10 cellular contexts compared by ENCODE assay signal in the genomic region with DNA sequence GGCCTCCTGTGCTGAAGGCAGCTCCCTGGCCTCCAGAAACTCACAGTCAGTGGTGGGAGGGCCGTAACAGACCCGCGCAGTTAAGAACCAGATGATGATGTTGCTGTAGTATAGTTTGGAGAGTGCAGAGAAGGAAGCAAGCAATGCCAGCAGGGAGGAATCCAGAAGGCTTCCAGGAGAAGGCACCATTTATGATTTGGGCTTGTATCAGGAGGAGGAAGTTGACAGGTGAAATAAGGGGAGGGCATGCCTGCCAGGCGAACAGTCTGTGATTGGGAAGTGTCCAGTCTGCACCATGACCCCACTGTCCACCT. TPM values are rescaled to one million over a fixed set of nuclear protein-coding genes. Genes with fewer than 3 reads are reported as not detected.
DNase-seq lines count a peak whose midpoint lies in the region; ATAC-seq, FAIRE-seq and TF ChIP-seq lines count a peak whose summit lies in the region.
"Had no signal": no experiment of that assay in that cellular context is flagged by ENCODE, and none has a peak within 500 bp of the region (broad histone marks: within the 10 kb centered on the region; RNA-seq: fewer than 3 reads in every experiment).

No MANE protein-coding gene starts in this region.

- no peaks in the 10 kb centered on the region for H3K9me2 ChIP-seq in MM.1S (replicated peaks; ENCODE audit: insufficient read depth, low read length)

- no peak overlapping the region for H3K27ac ChIP-seq in MM.1S (ENCODE audit: low read length)
- H3K27ac ChIP-seq in duodenal mucosa (ENCODE audit: low read depth, low read length), result peak overlapping the region; percentile 22
- H3K27ac ChIP-seq in HepG2 (ENCODE audit: extremely low read length, insufficient read depth, low read length), result no peak overlapping the region
- no peak overlapping the region for H3K27ac ChIP-seq in aorta (ENCODE audit: low read depth in 1 of 2, low read length in 2 of 2)
- no peak overlapping the region for H3K27ac ChIP-seq in A673 (ENCODE audit: low read depth, low read length, poor library complexity, severe bottlenecking)
- H3K27ac ChIP-seq: SK-N-MC had no signal

- TF ChIP-seq POLR2A in HepG2 (IDR thresholded peaks at IDR 0.05; ENCODE audit: insufficient read depth in 1 of 2, low read depth in 2 of 2, low read length in 2 of 2), result no peak

- no peak for ATAC-seq in naive thymus-derived CD8-positive, alpha-beta T cell
- ATAC-seq in HepG2, result no peak
- ATAC-seq in aorta (ENCODE audit: low FRiP score), result no peak

- H3K9ac ChIP-seq in MM.1S (ENCODE audit: low read length) (no peak overlapping the region; the same call in 1 of the 2 replicates), duodenal mucosa (ENCODE audit: low read depth in 1 of 2, low read length in 2 of 2) (peak overlapping the region; percentile 25 to 47), HepG2 (ENCODE audit: insufficient read depth, low read depth, low read length) (no peak overlapping the region)

- H3K9me3 ChIP-seq in MM.1S (replicated peaks; ENCODE audit: insufficient read depth, low read length) (no peaks in the 10 kb centered on the region), duodenal mucosa (ENCODE audit: control insufficient read depth in 1 of 2, low read length in 2 of 2) (no peaks in the 10 kb centered on the region), HepG2 (ENCODE audit: low read length) (no peaks in the 10 kb centered on the region), aorta (ENCODE audit: control insufficient read depth, low read length) (no peaks in the 10 kb centered on the region), A673 (ENCODE audit: low read depth, low read length, poor library complexity, severe bottlenecking) (no peaks in the 10 kb centered on the region)

- no TSS peak for BruUV-seq in HepG2 (replicated peaks; lab: Mats Ljungman, UMichigan)
- no TSS peak for BruUV-seq in A673 (replicated peaks; lab: Mats Ljungman, UMichigan)

- DNase-seq in CD14-positive monocyte (ENCODE audit: low spot score) (no peak), MM.1S (no peak), HepG2 (ENCODE audit: low spot score) (no peak), aorta (no peak), A673 (ENCODE audit: low spot score) (no peak), posterior vena cava (ENCODE audit: low spot score) (no peak)
- no peak for DNase-seq in naive thymus-derived CD8-positive, alpha-beta T cell

- WGBS in HepG2 (ENCODE audit: low lambda C conversion rate), result 84% methylated on average over 4 of the region's 4 CpGs
- 13 to 25% methylated on average over 4 of the region's 4 CpGs for WGBS in aorta, 2 donors

- TF ChIP-seq EP300 in HepG2 (IDR thresholded peaks at IDR 0.05; ENCODE audit: low read depth in 2 of 2, low read length in 2 of 2), result no peak
- no peak for TF ChIP-seq EP300 in HepG2 (CRISPR knock-in tag; IDR thresholded peaks at IDR 0.05; ENCODE audit: borderline replicate concordance)

- TF ChIP-seq CTCF in CD14-positive monocyte (IDR thresholded peaks at IDR 0.05), result no peak
- no peak for TF ChIP-seq CTCF in MM.1S (IDR thresholded peaks at IDR 0.05; ENCODE audit: low read length)
- TF ChIP-seq CTCF in HepG2 (CRISPR knock-in tag; IDR thresholded peaks at IDR 0.05), result no peak
- TF ChIP-seq CTCF in A673 (conservative IDR thresholded peaks at IDR 0.05; ENCODE audit: low read depth, low read length), result no peak

- H3K36me3 Mint-ChIP-seq in CD14-positive monocyte, result no peaks in the 10 kb centered on the region
- H3K36me3 Mint-ChIP-seq in naive thymus-derived CD8-positive, alpha-beta T cell, result no peaks in the 10 kb centered on the region

- no peaks in the 10 kb centered on the region for H3K36me3 ChIP-seq in MM.1S (replicated peaks; ENCODE audit: insufficient read depth, low read length)
- H3K36me3 ChIP-seq in duodenal mucosa (ENCODE audit: control insufficient read depth in 1 of 2, insufficient read depth in 2 of 2, low read length in 2 of 2), result no peaks in the 10 kb centered on the region
- H3K36me3 ChIP-seq in HepG2 (replicated peaks in 1 of 2; ENCODE audit: control insufficient read depth in 1 of 2, insufficient read depth in 2 of 2, low read length in 2 of 2), result no peaks in the 10 kb centered on the region
- no peaks in the 10 kb centered on the region for H3K36me3 ChIP-seq in aorta (ENCODE audit: control insufficient read depth in 1 of 2, insufficient read depth in 2 of 2, low read length in 1 of 2)
- no peaks in the 10 kb centered on the region for H3K36me3 ChIP-seq in A673 (ENCODE audit: insufficient read depth, low read length, poor library complexity, severe bottlenecking)

- POLR2A ChIA-PET in naive thymus-derived CD8-positive, alpha-beta T cell (lab: Charles Lee), result interaction anchor here (1.0 to 3.2 kb wide), 8 partner anchors 13 to 112 kb away, joined by 3 to 21 read pairs (median 8); partner anchors contain the start of genes BAK1 and ITPR3
- POLR2A ChIA-PET in HepG2 (lab: Yijun Ruan, JAX), result interaction anchor here (3.9 kb wide), 1 partner anchor 19 kb away, joined by 37 read pairs; no protein-coding TSS in a partner anchor
- POLR2A ChIA-PET in A673 (lab: Charles Lee; ENCODE audit: low non-redundant PET), result no interaction called here

- peak overlapping the region; percentile 70 for H2AFZ ChIP-seq in MM.1S (ENCODE audit: low read length)
- no peak overlapping the region for H2AFZ ChIP-seq in HepG2 (ENCODE audit: low read length)

- CTCF ChIA-PET in HepG2 (lab: Yijun Ruan, JAX; ENCODE audit: low intra/inter-chr PET ratio, low total read pairs) (no interaction called here), A673 (lab: Charles Lee) (interaction anchor here (0.6 to 0.8 kb wide), 2 partner anchors 10 to 78 kb away, joined by 3 read pairs; no protein-coding TSS in a partner anchor)

- H3K4me1 ChIP-seq in MM.1S (ENCODE audit: low read length), result peaks cover 12% of the 10 kb centered on the region
- H3K4me1 ChIP-seq in duodenal mucosa (ENCODE audit: control insufficient read depth in 1 of 2, insufficient read depth in 2 of 2, low read length in 2 of 2), result peaks cover 39 to 44% of the 10 kb centered on the region in 2 donors
- H3K4me1 ChIP-seq in HepG2 (ENCODE audit: insufficient read depth, low read length), result peaks cover 59% of the 10 kb centered on the region
- no peaks in the 10 kb centered on the region for H3K4me1 ChIP-seq in aorta (ENCODE audit: control insufficient read depth in 1 of 2, insufficient read depth in 2 of 2, low read length in 2 of 2)
- no peaks in the 10 kb centered on the region for H3K4me1 ChIP-seq in A673 (ENCODE audit: insufficient read depth, low read length, poor library complexity, severe bottlenecking)

- H3F3A ChIP-seq in MM.1S (ENCODE audit: insufficient read depth, low read length), result no peaks in the 10 kb centered on the region

- peaks cover 22 to 27% (median 25%) of the 10 kb centered on the region in 3 donors for H3K27me3 Mint-ChIP-seq in CD14-positive monocyte (ENCODE audit: low read depth in 3 of 3)
- H3K27me3 Mint-ChIP-seq in naive thymus-derived CD8-positive, alpha-beta T cell, result no peaks in the 10 kb centered on the region

- in situ Hi-C loops in HepG2 (cut with HindIII; ENCODE audit: extremely low pct_ligation_motif_present, low pct_unique_long_range_greater_than_20kb), result no loop called here

- TF ChIP-seq RAD21 in HepG2 (CRISPR knock-in tag; IDR thresholded peaks at IDR 0.05), result no peak

- H3K4me3 Mint-ChIP-seq in CD14-positive monocyte, result peak overlapping the region; percentile 21 to 64
- peak overlapping the region; percentile 72 to 90 (median 86) for H3K4me3 Mint-ChIP-seq in naive thymus-derived CD8-positive, alpha-beta T cell

- H3K79me2 ChIP-seq in MM.1S (ENCODE audit: low read length) (no peaks in the 10 kb centered on the region), HepG2 (ENCODE audit: insufficient read depth, low read length) (no peaks in the 10 kb centered on the region)

- H3K4me2 ChIP-seq in MM.1S (ENCODE audit: low read depth, low read length), result peak overlapping the region; percentile 63
- H3K4me2 ChIP-seq in HepG2 (ENCODE audit: low read depth, low read length), result no peak overlapping the region

- H3K27ac Mint-ChIP-seq in CD14-positive monocyte, result no peak overlapping the region
- peak overlapping the region; percentile 85 to 98 (median 95) for H3K27ac Mint-ChIP-seq in naive thymus-derived CD8-positive, alpha-beta T cell

- H3K9me3 Mint-ChIP-seq in CD14-positive monocyte, result peaks cover 0 to 3% (median 0%) of the 10 kb centered on the region in 7 donors
- H3K9me3 Mint-ChIP-seq in naive thymus-derived CD8-positive, alpha-beta T cell, result no peaks in the 10 kb centered on the region

- H4K20me1 ChIP-seq in MM.1S (ENCODE audit: insufficient read depth, low read length) (no peaks in the 10 kb centered on the region), HepG2 (ENCODE audit: insufficient read depth, low read length) (no peaks in the 10 kb centered on the region)

- H3K4me3 ChIP-seq in MM.1S (ENCODE audit: low read length) (peak overlapping the region; percentile 37), duodenal mucosa (ENCODE audit: low read depth in 1 of 2, low read length in 2 of 2) (peak overlapping the region; percentile 46 to 57), HepG2 (replicated peaks in 1 of 3; ENCODE audit: insufficient read depth in 1 of 3, low read depth in 2 of 3, low read length in 3 of 3) (no peak overlapping the region), aorta (ENCODE audit: low read length in 2 of 2) (no peak overlapping the region), A673 (ENCODE audit: low read depth, low read length, poor library complexity, severe bottlenecking) (no peak overlapping the region)
- H3K4me3 ChIP-seq: lung, SK-N-MC had no signal

- FAIRE-seq in HepG2 (lab: Jason Lieb, UNC), result no peak

- H3K4me1 Mint-ChIP-seq in CD14-positive monocyte, result peaks cover 16% of the 10 kb centered on the region
- H3K4me1 Mint-ChIP-seq in naive thymus-derived CD8-positive, alpha-beta T cell, result peaks cover 14 to 47% (median 40%) of the 10 kb centered on the region in 4 donors

- intact Hi-C loops in CD14-positive monocyte (cut with micrococcal nuclease) (no loop called here), HepG2 (cut with micrococcal nuclease; ENCODE audit: unreplicated experiment) (no loop called here), aorta (cut with DNase I) (no loop called here), A673 (cut with micrococcal nuclease; ENCODE audit: unreplicated experiment) (no loop called here), posterior vena cava (cut with DNase I) (loop anchor here in 1 of 2 donors (5.0 kb wide), 1 partner anchor 114 kb away; no protein-coding TSS in a partner anchor)

- H3K27me3 ChIP-seq in MM.1S (replicated peaks; ENCODE audit: insufficient read depth, low read length), result no peaks in the 10 kb centered on the region
- no peaks in the 10 kb centered on the region for H3K27me3 ChIP-seq in duodenal mucosa (ENCODE audit: control insufficient read depth in 1 of 2, insufficient read depth in 2 of 2, low read length in 2 of 2)
- no peaks in the 10 kb centered on the region; a peak in 1 of 5 replicates for H3K27me3 ChIP-seq in HepG2 (ENCODE audit: control insufficient read depth in 1 of 2, insufficient read depth in 2 of 2, low read length in 2 of 2)
- no peaks in the 10 kb centered on the region for H3K27me3 ChIP-seq in aorta (ENCODE audit: control insufficient read depth in 1 of 2, insufficient read depth in 2 of 2, low read length in 1 of 2)
- no peaks in the 10 kb centered on the region for H3K27me3 ChIP-seq in A673 (replicated peaks; ENCODE audit: insufficient read depth, low read depth, low read length, poor library complexity)

RNA-seq across cellular contexts. Expression of gene BAK1, which starts 13.3 kb away (rescaled TPM):
- polyA plus RNA-seq in CD14-positive monocyte, result 10 to 100 TPM; 27.8 to 34.0 TPM
- total RNA-seq in naive thymus-derived CD8-positive, alpha-beta T cell, result 10 to 100 TPM; 16.3 to 16.5 TPM
- polyA plus RNA-seq in naive thymus-derived CD8-positive, alpha-beta T cell, result 10 to 100 TPM; 11.8 to 20.9 (median 13.2) TPM
- 23.8 and 25.9 TPM in 2 replicates for total RNA-seq in HepG2 (2016; rRNA removed; fragmentation: Illumina TruSeq; extraction: Trizol)
- total RNA-seq in HepG2 (2016; cell fraction: cytosol; rRNA removed; fragmentation: Illumina TruSeq; extraction: Trizol; ENCODE audit: low read depth), result 16.2 and 22.7 TPM in 2 replicates
- total RNA-seq in HepG2 (2016; cell fraction: insoluble cytoplasmic fraction; rRNA removed; fragmentation: Illumina TruSeq; extraction: Trizol), result 24.2 and 26.8 TPM in 2 replicates
- total RNA-seq in HepG2 (2016; cell fraction: membrane; rRNA removed; fragmentation: Illumina TruSeq; extraction: Trizol), result 40.6 and 46.1 TPM in 2 replicates
- total RNA-seq in HepG2 (2016; cell fraction: nucleus; rRNA removed; fragmentation: Illumina TruSeq; extraction: Trizol), result 11.2 and 14.0 TPM in 2 replicates
- 15.0 and 22.2 TPM in 2 replicates for polyA plus RNA-seq in HepG2 (2011; rRNA removed)
- 19.9 and 23.5 TPM in 2 replicates for polyA plus RNA-seq in HepG2 (2011; cell fraction: cytosol; rRNA removed)
- 13.5 and 15.1 TPM in 2 replicates for polyA plus RNA-seq in HepG2 (2011; cell fraction: nucleus; rRNA removed)
- 10.2 and 16.3 TPM in 2 replicates for polyA plus RNA-seq in HepG2 (2012)
- polyA plus RNA-seq in HepG2 (2016; cell fraction: cytosol; fragmentation: Illumina TruSeq; extraction: Trizol; ENCODE audit: low read depth), result 21.1 and 27.3 TPM in 2 replicates
- polyA plus RNA-seq in HepG2 (2016; cell fraction: insoluble cytoplasmic fraction; fragmentation: Illumina TruSeq; extraction: Trizol; ENCODE audit: low read depth), result 25.7 and 28.6 TPM in 2 replicates
- 36.0 and 39.7 TPM in 2 replicates for polyA plus RNA-seq in HepG2 (2016; cell fraction: membrane; fragmentation: Illumina TruSeq; extraction: Trizol; ENCODE audit: low read depth)
- 24.6 and 25.1 TPM in 2 replicates for polyA plus RNA-seq in HepG2 (2016; cell fraction: nucleus; fragmentation: Illumina TruSeq; extraction: Trizol; ENCODE audit: insufficient read depth, low read depth)
- polyA minus RNA-seq in HepG2 (2011; rRNA and poly(A)+ RNA removed; ENCODE audit: low replicate concordance), result 38.8 and 50.3 TPM in 2 replicates
- 14.0 and 16.7 TPM in 2 replicates for polyA minus RNA-seq in HepG2 (2011; cell fraction: cytosol; rRNA and poly(A)+ RNA removed)
- polyA minus RNA-seq in HepG2 (2011; cell fraction: nucleus; rRNA and poly(A)+ RNA removed), result 7.6 and 8.2 TPM in 2 replicates
- 10 to 100 TPM; 12.4 to 15.0 TPM for total RNA-seq in aorta
- polyA plus RNA-seq in aorta, result 10 to 100 TPM; 13.4 to 21.8 TPM
- 26.4 and 27.1 TPM in 2 replicates for total RNA-seq in A673 (2021)
- total RNA-seq in posterior vena cava, result 10 to 100 TPM; 12.4 to 17.7 TPM

RNA-seq across cellular contexts. Expression of gene ITPR3, which starts 27.8 kb away (rescaled TPM):
- polyA plus RNA-seq in CD14-positive monocyte (not detected), HepG2 (2011; rRNA removed) (21.4 and 27.4 TPM in 2 replicates), aorta (1 to 10 TPM; 4.6 to 7.0 TPM)
- total RNA-seq in naive thymus-derived CD8-positive, alpha-beta T cell, result 10 to 100 TPM; 44.3 to 46.2 TPM
- polyA plus RNA-seq in naive thymus-derived CD8-positive, alpha-beta T cell, result 1 to 10 TPM in 2 of 3 donors, under 1 TPM in 1; 0.98 to 4.9 (median 2.4) TPM
- total RNA-seq in HepG2 (2016; rRNA removed; fragmentation: Illumina TruSeq; extraction: Trizol) (3.4 and 3.8 TPM in 2 replicates), aorta (10 to 100 TPM; 11.9 to 28.8 TPM), A673 (2021) (27.8 and 27.9 TPM in 2 replicates), posterior vena cava (10 to 100 TPM; 15.6 to 17.1 TPM)
- 0.30 and 0.44 TPM in 2 replicates for total RNA-seq in HepG2 (2016; cell fraction: cytosol; rRNA removed; fragmentation: Illumina TruSeq; extraction: Trizol; ENCODE audit: low read depth)
- total RNA-seq in HepG2 (2016; cell fraction: insoluble cytoplasmic fraction; rRNA removed; fragmentation: Illumina TruSeq; extraction: Trizol), result 2.6 and 4.1 TPM in 2 replicates
- total RNA-seq in HepG2 (2016; cell fraction: membrane; rRNA removed; fragmentation: Illumina TruSeq; extraction: Trizol), result 1.5 and 1.7 TPM in 2 replicates
- total RNA-seq in HepG2 (2016; cell fraction: nucleus; rRNA removed; fragmentation: Illumina TruSeq; extraction: Trizol), result 5.0 and 5.8 TPM in 2 replicates
- polyA plus RNA-seq in HepG2 (2011; cell fraction: cytosol; rRNA removed), result 11.6 and 15.9 TPM in 2 replicates
- polyA plus RNA-seq in HepG2 (2011; cell fraction: nucleus; rRNA removed), result 175 and 242 TPM in 2 replicates
- 10.0 and 18.8 TPM in 2 replicates for polyA plus RNA-seq in HepG2 (2012)
- polyA plus RNA-seq in HepG2 (2016; cell fraction: cytosol; fragmentation: Illumina TruSeq; extraction: Trizol; ENCODE audit: low read depth), result 0.20 and 0.24 TPM in 2 replicates
- polyA plus RNA-seq in HepG2 (2016; cell fraction: insoluble cytoplasmic fraction; fragmentation: Illumina TruSeq; extraction: Trizol; ENCODE audit: low read depth), result 1.6 and 2.3 TPM in 2 replicates
- polyA plus RNA-seq in HepG2 (2016; cell fraction: membrane; fragmentation: Illumina TruSeq; extraction: Trizol; ENCODE audit: low read depth), result 0.54 and 0.78 TPM in 2 replicates
- polyA plus RNA-seq in HepG2 (2016; cell fraction: nucleus; fragmentation: Illumina TruSeq; extraction: Trizol; ENCODE audit: insufficient read depth, low read depth), result 11.8 and 13.7 TPM in 2 replicates
- 47.0 and 79.8 TPM in 2 replicates for polyA minus RNA-seq in HepG2 (2011; rRNA and poly(A)+ RNA removed; ENCODE audit: low replicate concordance)
- polyA minus RNA-seq in HepG2 (2011; cell fraction: cytosol; rRNA and poly(A)+ RNA removed), result 20.4 and 20.8 TPM in 2 replicates
- 36.2 and 39.1 TPM in 2 replicates for polyA minus RNA-seq in HepG2 (2011; cell fraction: nucleus; rRNA and poly(A)+ RNA removed)

Comparison
In these comparisons a context has a peak if more than half of its experiments do, and no peak if none do; other contexts are left out.
1. H3K27ac Mint-ChIP-seq: peak in naive thymus-derived CD8-positive, alpha-beta T cell (10 of 10); none in CD14-positive monocyte (0 of 7).
2. H3K4me3 ChIP-seq: peak in MM.1S (single experiment) and duodenal mucosa (2 of 2); none in HepG2 (0 of 3), aorta (0 of 2) and A673 (single experiment).
3. H3K9ac ChIP-seq: peak in duodenal mucosa (2 of 2); none in MM.1S (single experiment) and HepG2 (single experiment).